Comparison of ENCODE assay signal across 2 cellular contexts in the genomic region with DNA sequence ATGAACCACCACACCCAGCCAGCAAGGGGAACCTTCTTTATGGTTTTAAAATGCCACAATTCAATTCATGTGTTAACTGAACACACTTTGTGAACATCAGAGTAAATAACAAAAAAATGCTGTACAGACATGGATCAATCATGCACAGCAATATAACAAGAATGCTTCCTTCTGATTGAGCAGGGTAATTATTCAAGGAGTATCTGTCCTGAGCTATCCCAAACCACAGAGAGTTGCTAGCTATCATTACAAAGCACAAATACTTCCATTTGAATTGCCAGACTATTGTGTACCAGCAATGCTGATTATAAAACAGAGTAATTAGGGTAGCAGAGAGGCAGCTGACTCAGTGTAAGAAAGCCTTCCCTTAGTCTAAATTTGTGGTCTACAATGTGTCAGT.
TF ChIP-seq lines count a peak whose summit lies in the region.

No MANE protein-coding gene starts in this region.

TF ChIP-seq in A549, 52 proteins besides CTCF, POLR2A, EP300 and RAD21 (continued from another document):
- TF ChIP-seq PHF8 (IDR thresholded peaks at IDR 0.05; ENCODE audit: borderline replicate concordance, low read depth) (no peak), SMC3 (IDR thresholded peaks at IDR 0.05) (no peak), BHLHE40 (IDR thresholded peaks at IDR 0.05; ENCODE audit: low read depth, low read length) (no peak), RFX5 (IDR thresholded peaks at IDR 0.05) (no peak), CEBPB (IDR thresholded peaks at IDR 0.05) (no peak), ZFP36 (IDR thresholded peaks at IDR 0.05; ENCODE audit: borderline replicate concordance, partially characterized antibody) (no peak), FOSL2 (IDR thresholded peaks at IDR 0.05) (no peak), FOSL2 (CRISPR knock-in tag; IDR thresholded peaks at IDR 0.05) (no peak), TFCP2L1 (CRISPR knock-in tag; IDR thresholded peaks at IDR 0.05) (no peak), ZNF302 (CRISPR knock-in tag; IDR thresholded peaks at IDR 0.05) (no peak), CBX2 (IDR thresholded peaks at IDR 0.05; ENCODE audit: borderline replicate concordance, low read depth) (no peak), CBX8 (IDR thresholded peaks at IDR 0.05) (no peak), BCL3 (IDR thresholded peaks at IDR 0.05) (no peak)
- TF ChIP-seq, protein P1, sequence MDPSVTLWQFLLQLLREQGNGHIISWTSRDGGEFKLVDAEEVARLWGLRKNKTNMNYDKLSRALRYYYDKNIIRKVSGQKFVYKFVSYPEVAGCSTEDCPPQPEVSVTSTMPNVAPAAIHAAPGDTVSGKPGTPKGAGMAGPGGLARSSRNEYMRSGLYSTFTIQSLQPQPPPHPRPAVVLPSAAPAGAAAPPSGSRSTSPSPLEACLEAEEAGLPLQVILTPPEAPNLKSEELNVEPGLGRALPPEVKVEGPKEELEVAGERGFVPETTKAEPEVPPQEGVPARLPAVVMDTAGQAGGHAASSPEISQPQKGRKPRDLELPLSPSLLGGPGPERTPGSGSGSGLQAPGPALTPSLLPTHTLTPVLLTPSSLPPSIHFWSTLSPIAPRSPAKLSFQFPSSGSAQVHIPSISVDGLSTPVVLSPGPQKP (IDR thresholded peaks at IDR 0.05; ENCODE audit: low read depth, low read length) = no peak
- TF ChIP-seq, protein P2, sequence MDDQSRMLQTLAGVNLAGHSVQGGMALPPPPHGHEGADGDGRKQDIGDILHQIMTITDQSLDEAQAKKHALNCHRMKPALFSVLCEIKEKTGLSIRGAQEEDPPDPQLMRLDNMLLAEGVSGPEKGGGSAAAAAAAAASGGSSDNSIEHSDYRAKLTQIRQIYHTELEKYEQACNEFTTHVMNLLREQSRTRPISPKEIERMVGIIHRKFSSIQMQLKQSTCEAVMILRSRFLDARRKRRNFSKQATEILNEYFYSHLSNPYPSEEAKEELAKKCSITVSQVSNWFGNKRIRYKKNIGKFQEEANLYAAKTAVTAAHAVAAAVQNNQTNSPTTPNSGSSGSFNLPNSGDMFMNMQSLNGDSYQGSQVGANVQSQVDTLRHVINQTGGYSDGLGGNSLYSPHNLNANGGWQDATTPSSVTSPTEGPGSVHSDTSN (IDR thresholded peaks at IDR 0.05) = no peak
TF ChIP-seq in A549: peak in this region for 0.

TF ChIP-seq in K562, 482 proteins besides CTCF, POLR2A, EP300 and RAD21 (continued from another document):
- no peak for TF ChIP-seq PATZ1 (CRISPR knock-in tag; IDR thresholded peaks at IDR 0.05; ENCODE audit: borderline replicate concordance)
